Comparison of ENCODE assay signal across 28 cellular contexts in genomic region chr9:16031486-16031885, GRCh38.
DNase-seq lines count a peak whose midpoint lies in the region; ATAC-seq, FAIRE-seq and TF ChIP-seq lines count a peak whose summit lies in the region.
"Had no signal": no experiment of that assay in that cellular context is flagged by ENCODE, and none has a peak within 500 bp of the region (broad histone marks: within the 10 kb centered on the region; RNA-seq: fewer than 3 reads in every experiment).

No MANE protein-coding gene starts in this region.

- H2BK12ac ChIP-seq in H9 (ENCODE audit: insufficient read length, low read depth, low read length) = no peak overlapping the region

- H4K20me1 ChIP-seq in GM23338 (replicated peaks; ENCODE audit: insufficient read depth) (no peaks in the 10 kb centered on the region), H9 (ENCODE audit: control insufficient read depth, insufficient read depth, insufficient read length) (no peaks in the 10 kb centered on the region)

- H4K91ac ChIP-seq in H9 (ENCODE audit: insufficient read length, low read depth, low read length) = no peak overlapping the region

- no CpG with 5 or more reads among the region's 2 CpGs for WGBS in H9 (ENCODE audit: extremely low coverage, insufficient read length, low lambda C conversion rate)

- H3K79me2 ChIP-seq in GM23338 (replicated peaks; ENCODE audit: insufficient read depth) (no peaks in the 10 kb centered on the region), H9 (ENCODE audit: insufficient read depth, low read length) (no peaks in the 10 kb centered on the region)

- no peak overlapping the region for H3K4ac ChIP-seq in H9 (ENCODE audit: low read depth, low read length)

- H3K14ac ChIP-seq in H9 (ENCODE audit: insufficient read depth, low read length) = no peak overlapping the region

- no peak for TF ChIP-seq CTCF in GM23338 (conservative IDR thresholded peaks at IDR 0.05; ENCODE audit: low read depth in 2 of 2)
- no peak for TF ChIP-seq CTCF in H9 (conservative IDR thresholded peaks at IDR 0.05)

- H3K27ac Mint-ChIP-seq in GM23338 = no peak overlapping the region
- no peak overlapping the region for H3K27ac Mint-ChIP-seq in activated T-helper 1 cell treated with anti-CD3 and anti-CD28 coated beads, Interleukin-12 subunit alpha, Interleukin-12 subunit beta, Interleukin-2, Interleukin-4 antibody, amounts not matched to agents 30 ng/mL and 10 ng/mL and 1 ng/mL, durations not matched to agents 14 hours and 24 hours and 36 hours
- H3K27ac Mint-ChIP-seq in H9 = no peak overlapping the region
- H3K27ac Mint-ChIP-seq: activated T-cell treated with anti-CD3 and anti-CD28 coated beads, Interleukin-2, amount 50 U/mL, for 24 hours; CD14-positive monocyte; mesothelial cell of epicardium; naive thymus-derived CD8-positive, alpha-beta T cell had no signal

- H2AFZ ChIP-seq in GM23338 (no peak overlapping the region), H9 (ENCODE audit: low read length) (no peak overlapping the region)

- no peaks in the 10 kb centered on the region for H3K9me3 ChIP-seq in H9 (ENCODE audit: control insufficient read depth, low read depth, low read length)
- H3K9me3 ChIP-seq: gastroesophageal sphincter, left ventricle myocardium inferior, upper lobe of left lung had no signal

- no peak overlapping the region for H3K23ac ChIP-seq in H9 (ENCODE audit: insufficient read length, low read depth, low read length)

- H3K79me1 ChIP-seq in H9 (ENCODE audit: insufficient read depth, low read depth, low read length, poor library complexity, severe bottlenecking) = no peaks in the 10 kb centered on the region

- H3K4me3 Mint-ChIP-seq in GM23338 (no peak overlapping the region), H9 (no peak overlapping the region)
- no peak overlapping the region for H3K4me3 Mint-ChIP-seq in activated T-helper 1 cell treated with anti-CD3 and anti-CD28 coated beads, Interleukin-12 subunit alpha, Interleukin-12 subunit beta, Interleukin-2, Interleukin-4 antibody, amounts not matched to agents 30 ng/mL and 10 ng/mL and 1 ng/mL, durations not matched to agents 14 hours and 24 hours and 36 hours
- H3K4me3 Mint-ChIP-seq: activated T-cell treated with anti-CD3 and anti-CD28 coated beads, Interleukin-2, amount 50 U/mL, for 24 hours; mesothelial cell of epicardium; naive thymus-derived CD8-positive, alpha-beta T cell had no signal

- no peaks in the 10 kb centered on the region for H3F3A ChIP-seq in GM23338 (replicated peaks; ENCODE audit: low read depth)

- no peak overlapping the region for H3K56ac ChIP-seq in H9 (ENCODE audit: insufficient read length, low read depth, low read length)

- intact Hi-C loops in activated T-helper 1 cell treated with anti-CD3 and anti-CD28 coated beads, Interleukin-12 subunit alpha, Interleukin-12 subunit beta, Interleukin-2, Interleukin-4 antibody, amounts not matched to agents 30 ng/mL and 10 ng/mL and 1 ng/mL, durations not matched to agents 14 hours and 24 hours and 36 hours (cut with micrococcal nuclease) = no loop called here

- ATAC-seq in GM23338 = peak; percentile 73
- no peak for ATAC-seq in GM19023 (IDR thresholded peaks at IDR 0.05; ENCODE audit: unreplicated experiment)
- ATAC-seq: gastroesophageal sphincter; naive thymus-derived CD8-positive, alpha-beta T cell had no signal

- H3K36me3 Mint-ChIP-seq in GM23338 (ENCODE audit: low read depth) (no peaks in the 10 kb centered on the region), H9 (ENCODE audit: insufficient read depth in 1 of 3, low read depth in 3 of 3) (no peaks in the 10 kb centered on the region)
- no peaks in the 10 kb centered on the region for H3K36me3 Mint-ChIP-seq in activated T-helper 1 cell treated with anti-CD3 and anti-CD28 coated beads, Interleukin-12 subunit alpha, Interleukin-12 subunit beta, Interleukin-2, Interleukin-4 antibody, amounts not matched to agents 30 ng/mL and 10 ng/mL and 1 ng/mL, durations not matched to agents 14 hours and 24 hours and 36 hours (ENCODE audit: low read depth)
- H3K36me3 Mint-ChIP-seq: CD14-positive monocyte; naive thymus-derived CD8-positive, alpha-beta T cell had no signal

- H3K27me3 Mint-ChIP-seq in GM23338 (ENCODE audit: insufficient read depth, low read depth, poor library complexity) (no peaks in the 10 kb centered on the region), H9 (ENCODE audit: low read depth) (no peaks in the 10 kb centered on the region)
- peaks cover 15% of the 10 kb centered on the region for H3K27me3 Mint-ChIP-seq in activated T-helper 1 cell treated with anti-CD3 and anti-CD28 coated beads, Interleukin-12 subunit alpha, Interleukin-12 subunit beta, Interleukin-2, Interleukin-4 antibody, amounts not matched to agents 30 ng/mL and 10 ng/mL and 1 ng/mL, durations not matched to agents 14 hours and 24 hours and 36 hours (ENCODE audit: insufficient read depth)
- H3K27me3 Mint-ChIP-seq: activated T-cell treated with anti-CD3 and anti-CD28 coated beads, Interleukin-2, amount 50 U/mL, for 24 hours had no signal

- no peak overlapping the region for H3K18ac ChIP-seq in H9 (ENCODE audit: insufficient read length, low read depth, low read length)

- H2BK15ac ChIP-seq in H9 (ENCODE audit: low read depth, low read length) = no peak overlapping the region

- no peak overlapping the region for H2AK5ac ChIP-seq in H9 (ENCODE audit: insufficient read length, low read length)

- H2BK120ac ChIP-seq in H9 (ENCODE audit: low read depth, low read length, poor library complexity, severe bottlenecking) = no peak overlapping the region

- no peak overlapping the region for H3T11ph ChIP-seq in H9 (ENCODE audit: low read length)

- DNase-seq in GM23338 (ENCODE audit: low spot score) = peak; percentile 40
- peak; percentile 56 for DNase-seq in RPMI7951 (ENCODE audit: low read depth)
- peak; percentile 35 for DNase-seq in iPS-NIHi7 (ENCODE audit: extremely low spot score)
- peak; percentile 18 for DNase-seq in urothelium cell line (ENCODE audit: low spot score)
- no peak for DNase-seq in activated T-helper 1 cell treated with anti-CD3 and anti-CD28 coated beads, Interleukin-12 subunit alpha, Interleukin-12 subunit beta, Interleukin-2, Interleukin-4 antibody, amounts not matched to agents 30 ng/mL and 10 ng/mL and 1 ng/mL, durations not matched to agents 14 hours and 24 hours and 36 hours (ENCODE audit: low spot score)
- DNase-seq in H9 = no peak
- DNase-seq: activated CD4-positive, alpha-beta T cell treated with anti-CD3 and anti-CD28 coated beads for 48 hours; activated gamma-delta T cell treated with Interleukin-2 at 50 U/mL for 16 hours; activated T-cell treated with anti-CD3 and anti-CD28 coated beads, Interleukin-2, amount 50 U/mL, for 24 hours; DMS79 treated with DMSO at 0.1 percent for 48 hours; hippocampal formation; KBM-7; left ventricle myocardium inferior; naive thymus-derived CD8-positive, alpha-beta T cell; NCI-H1436 treated with DMSO at 0.1 percent for 48 hours; NCI-H2107; NCI-H82; occipital lobe; substantia nigra; T-helper 2 cell; upper lobe of left lung had no signal

- FAIRE-seq in urothelium cell line (lab: Jason Lieb, UNC) = no peak
- FAIRE-seq: endometrium, GM12891 had no signal

- no peak overlapping the region for H3K4me2 ChIP-seq in GM23338
- H3K4me2 ChIP-seq in H9 (ENCODE audit: insufficient read depth, insufficient read length, low read length) = no peak overlapping the region
- H3K4me2 ChIP-seq: smooth muscle cell had no signal

- no peaks in the 10 kb centered on the region; the same call in 1 of the 2 replicates for H3K4me1 ChIP-seq in GM23338 (ENCODE audit: insufficient read depth)
- H3K4me1 ChIP-seq in H9 (ENCODE audit: insufficient read depth, low read length) = no peaks in the 10 kb centered on the region
- H3K4me1 ChIP-seq: gastroesophageal sphincter, left ventricle myocardium inferior, upper lobe of left lung had no signal

- H3K4me3 ChIP-seq in GM23338 = no peak overlapping the region
- H3K4me3 ChIP-seq: gastroesophageal sphincter, left ventricle myocardium inferior, smooth muscle cell, upper lobe of left lung had no signal

- no peak overlapping the region for H2BK20ac ChIP-seq in H9 (ENCODE audit: low read depth, low read length, poor library complexity, severe bottlenecking)

- no peaks in the 10 kb centered on the region for H3K23me2 ChIP-seq in H9 (ENCODE audit: insufficient read length, low read depth, low read length, poor library complexity, severe bottlenecking)

- H3K9me3 Mint-ChIP-seq in GM23338 = peaks cover 4% of the 10 kb centered on the region
- no peaks in the 10 kb centered on the region for H3K9me3 Mint-ChIP-seq in activated T-helper 1 cell treated with anti-CD3 and anti-CD28 coated beads, Interleukin-12 subunit alpha, Interleukin-12 subunit beta, Interleukin-2, Interleukin-4 antibody, amounts not matched to agents 30 ng/mL and 10 ng/mL and 1 ng/mL, durations not matched to agents 14 hours and 24 hours and 36 hours
- no peaks in the 10 kb centered on the region; a peak in 1 of 5 replicates for H3K9me3 Mint-ChIP-seq in H9
- H3K9me3 Mint-ChIP-seq: activated T-cell treated with anti-CD3 and anti-CD28 coated beads, Interleukin-2, amount 50 U/mL, for 24 hours had no signal

- no peak overlapping the region for H2BK5ac ChIP-seq in H9 (ENCODE audit: insufficient read length, low read length)

- H3K4me1 Mint-ChIP-seq in GM23338 = peaks cover 14% of the 10 kb centered on the region
- peaks cover 16% of the 10 kb centered on the region for H3K4me1 Mint-ChIP-seq in activated T-helper 1 cell treated with anti-CD3 and anti-CD28 coated beads, Interleukin-12 subunit alpha, Interleukin-12 subunit beta, Interleukin-2, Interleukin-4 antibody, amounts not matched to agents 30 ng/mL and 10 ng/mL and 1 ng/mL, durations not matched to agents 14 hours and 24 hours and 36 hours (ENCODE audit: low read depth)
- peaks cover 0 to 4% of the 10 kb centered on the region in 2 experiments; a peak in 1 of 4 replicates for H3K4me1 Mint-ChIP-seq in H9

- H4K8ac ChIP-seq in H9 (replicated peaks; ENCODE audit: insufficient read length, low read depth, low read length) = no peak overlapping the region

- no peaks in the 10 kb centered on the region for H3K27me3 ChIP-seq in GM23338 (ENCODE audit: insufficient read depth)
- no peaks in the 10 kb centered on the region for H3K27me3 ChIP-seq in H9 (ENCODE audit: insufficient read depth, low read length)
- H3K27me3 ChIP-seq: gastroesophageal sphincter, upper lobe of left lung had no signal

- H3K9ac ChIP-seq in H9 (ENCODE audit: extremely low read depth, insufficient read length, low read length) = no peak overlapping the region

- H3K9me2 ChIP-seq in GM23338 (ENCODE audit: insufficient read depth) = 0 out of 2 replicates have a peak, but pooled peaks cover 3% of the 10 kb centered on the region

- no peak overlapping the region for H4K5ac ChIP-seq in H9 (ENCODE audit: insufficient read length, low read depth, low read length)

- no peaks in the 10 kb centered on the region; the same call in 1 of the 2 replicates for H3K36me3 ChIP-seq in GM23338 (ENCODE audit: insufficient read depth)
- H3K36me3 ChIP-seq: gastroesophageal sphincter, left ventricle myocardium inferior, upper lobe of left lung had no signal

- no peak overlapping the region for H3K27ac ChIP-seq in GM23338 (ENCODE audit: low read depth)
- no peak overlapping the region for H3K27ac ChIP-seq in H9 (ENCODE audit: insufficient read length, low read depth, low read length)
- H3K27ac ChIP-seq: left ventricle myocardium inferior, upper lobe of left lung had no signal

TF ChIP-seq in GM23338, 12 proteins besides CTCF, POLR2A, EP300 and RAD21 (continues in another document):
- TF ChIP-seq CREB1 (CRISPR knock-in tag; IDR thresholded peaks at IDR 0.05; ENCODE audit: low read depth) = no peak
- TF ChIP-seq ZNF331 (CRISPR knock-in tag; IDR thresholded peaks at IDR 0.05; ENCODE audit: low read depth) = no peak

Comparison
In these comparisons a context has a peak if more than half of its experiments do, and no peak if none do; other contexts are left out.
1. DNase-seq: peak in GM23338 (single experiment), RPMI7951 (single experiment), iPS-NIHi7 (single experiment) and urothelium cell line (single experiment); none in activated T-helper 1 cell treated with anti-CD3 and anti-CD28 coated beads, Interleukin-12 subunit alpha, Interleukin-12 subunit beta, Interleukin-2, Interleukin-4 antibody, amounts not matched to agents 30 ng/mL and 10 ng/mL and 1 ng/mL, durations not matched to agents 14 hours and 24 hours and 36 hours (single experiment) and H9 (single experiment).